ENCODE assay signal across 8 cellular contexts in genomic region chr20:31573555-31574295, GRCh38. TPM values are rescaled to one million over a fixed set of nuclear protein-coding genes. Genes with fewer than 3 reads are reported as not detected.
A peak's percentile ranks its signal among the peaks of the same experiment; 100 is the strongest.
DNase-seq lines count a peak whose midpoint lies in the region; ATAC-seq and TF ChIP-seq lines count a peak whose summit lies in the region.

No MANE protein-coding gene starts in this region.

- H3K27ac Mint-ChIP-seq in dendritic cell treated with granulocyte-macrophage colony-stimulating factor and Interleukin-4, amounts not matched to agents 40 ng/mL and 50 ng/mL, for 4 days: peak overlapping the region; percentile 87
- peak overlapping the region; percentile 63 for H3K27ac Mint-ChIP-seq in neural crest cell (ENCODE audit: unreplicated experiment)

- H3K4me3 Mint-ChIP-seq in dendritic cell treated with granulocyte-macrophage colony-stimulating factor and Interleukin-4, amounts not matched to agents 40 ng/mL and 50 ng/mL, for 4 days: peak overlapping the region; percentile 82
- H3K4me3 Mint-ChIP-seq in neural crest cell: peak overlapping the region; percentile 84

- DNase-seq in Daoy (ENCODE audit: low read depth) (peak; percentile 46), NCI-H748 treated with DMSO at 0.1 percent for 48 hours (lab: John Stamatoyannopoulos, UW) (peak; percentile 85), neural crest cell (ENCODE audit: low read depth, low spot score) (no peak), cerebellar nuclear complex (lab: John Stamatoyannopoulos, UW) (no peak), omental fat pad (ENCODE audit: low spot score) (no peak)

- H3K27me3 Mint-ChIP-seq in dendritic cell treated with granulocyte-macrophage colony-stimulating factor and Interleukin-4, amounts not matched to agents 40 ng/mL and 50 ng/mL, for 4 days: no peaks in the 10 kb centered on the region
- H3K27me3 Mint-ChIP-seq in neural crest cell (ENCODE audit: low read depth): peaks cover 15% of the 10 kb centered on the region

- TF ChIP-seq CTCF in neural crest cell (conservative IDR thresholded peaks at IDR 0.05) (no peak), omental fat pad (IDR thresholded peaks at IDR 0.05) (no peak)

- H3K4me1 Mint-ChIP-seq in dendritic cell treated with granulocyte-macrophage colony-stimulating factor and Interleukin-4, amounts not matched to agents 40 ng/mL and 50 ng/mL, for 4 days (ENCODE audit: low read depth): peaks cover 31% of the 10 kb centered on the region
- H3K4me1 Mint-ChIP-seq in neural crest cell: peaks cover 37% of the 10 kb centered on the region

- peak; percentile 2 for ATAC-seq in HG02588 (IDR thresholded peaks at IDR 0.05; ENCODE audit: unreplicated experiment)
- ATAC-seq in HG02798 (IDR thresholded peaks at IDR 0.05; ENCODE audit: poor library complexity, unreplicated experiment): no peak
- no peak for ATAC-seq in omental fat pad (ENCODE audit: low FRiP score)

- H3K9me3 Mint-ChIP-seq in dendritic cell treated with granulocyte-macrophage colony-stimulating factor and Interleukin-4, amounts not matched to agents 40 ng/mL and 50 ng/mL, for 4 days: no peaks in the 10 kb centered on the region
- no peaks in the 10 kb centered on the region for H3K9me3 Mint-ChIP-seq in neural crest cell

- peaks cover 30% of the 10 kb centered on the region for H3K36me3 Mint-ChIP-seq in dendritic cell treated with granulocyte-macrophage colony-stimulating factor and Interleukin-4, amounts not matched to agents 40 ng/mL and 50 ng/mL, for 4 days (ENCODE audit: low read depth)
- H3K36me3 Mint-ChIP-seq in neural crest cell (ENCODE audit: low read depth): no peaks in the 10 kb centered on the region

- intact Hi-C loops in dendritic cell treated with granulocyte-macrophage colony-stimulating factor and Interleukin-4, amounts not matched to agents 40 ng/mL and 50 ng/mL, for 4 days (cut with micrococcal nuclease): loop anchor here (2.0 kb wide), 1 partner anchor 31 kb away; the partner anchor contains the start of gene ID1

RNA-seq across cellular contexts. Expression of gene ID1, which starts 31.4 kb away (rescaled TPM):
- total RNA-seq in Daoy (2014; rRNA removed; shearing (Covaris generic)): 327 and 411 TPM in 2 replicates
- 4.3 and 5.8 TPM in 2 replicates for total RNA-seq in neural crest cell
- total RNA-seq in omental fat pad: 100 to 1,000 TPM; 437 to 878 (median 612) TPM

RNA-seq across cellular contexts. Expression of gene HM13, which starts 59.5 kb away (rescaled TPM):
- total RNA-seq in Daoy (2014; rRNA removed; shearing (Covaris generic)): 25.7 and 34.8 TPM in 2 replicates
- total RNA-seq in neural crest cell: 179 and 185 TPM in 2 replicates
- 100 to 1,000 TPM in 1 of 4 donors, 10 to 100 TPM in 3; 59.7 to 113 (median 83.4) TPM for total RNA-seq in omental fat pad

Comparison
In these comparisons a context has a peak if more than half of its experiments do, and no peak if none do; other contexts are left out.
1. DNase-seq: peak in Daoy (single experiment) and NCI-H748 treated with DMSO at 0.1 percent for 48 hours (single experiment); none in neural crest cell (single experiment), cerebellar nuclear complex (0 of 2) and omental fat pad (single experiment).
2. RNA of gene ID1, which starts 31.4 kb away (total RNA-seq): 437 to 878 TPM in omental fat pad and 327 to 411 TPM in Daoy; 4.3 to 5.8 TPM in neural crest cell; every median in the first group is over 10 times any median in the second.